1 cellular context compared by ENCODE assay signal in the genomic region with DNA sequence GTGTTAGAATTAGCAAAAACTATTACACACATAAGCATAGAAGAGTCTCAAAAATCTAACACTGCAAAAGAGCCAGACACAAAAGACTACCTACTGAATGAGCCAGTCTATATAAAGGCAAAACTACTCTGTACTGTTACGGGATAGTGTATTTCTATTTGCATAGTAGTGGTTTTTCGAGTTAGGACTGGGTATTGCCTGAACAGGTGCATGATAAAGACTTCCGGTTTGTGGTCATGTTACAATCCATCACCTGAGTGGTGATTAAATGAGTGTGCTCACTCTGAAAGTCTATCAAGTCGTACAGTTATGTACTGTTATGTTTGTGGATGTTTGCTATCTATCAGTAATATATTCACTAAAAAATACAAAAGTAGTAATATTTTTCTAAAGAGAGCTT.
TF ChIP-seq lines count a peak whose summit lies in the region.

No MANE protein-coding gene starts in this region.

TF ChIP-seq in GM12878, 131 proteins besides CTCF, POLR2A, EP300 and RAD21 (continued from another document):
- no peak for TF ChIP-seq CEBPB (IDR thresholded peaks at IDR 0.05; ENCODE audit: borderline replicate concordance in 1 of 2, low read depth in 2 of 2, low read length in 2 of 2)
- TF ChIP-seq NR2C2 (IDR thresholded peaks at IDR 0.05; ENCODE audit: borderline replicate concordance, control insufficient read depth, insufficient read length, low read depth) = no peak
- no peak for TF ChIP-seq SUPT20H (IDR thresholded peaks at IDR 0.05; ENCODE audit: borderline replicate concordance, control insufficient read depth, low read depth, low read length)
- TF ChIP-seq HDAC6 (IDR thresholded peaks at IDR 0.05; ENCODE audit: unreplicated experiment) = no peak
- TF ChIP-seq YY1 (IDR thresholded peaks at IDR 0.05; ENCODE audit: low read depth, low read length) = no peak
